ENCODE assay signal across 1 cellular context in the genomic region with DNA sequence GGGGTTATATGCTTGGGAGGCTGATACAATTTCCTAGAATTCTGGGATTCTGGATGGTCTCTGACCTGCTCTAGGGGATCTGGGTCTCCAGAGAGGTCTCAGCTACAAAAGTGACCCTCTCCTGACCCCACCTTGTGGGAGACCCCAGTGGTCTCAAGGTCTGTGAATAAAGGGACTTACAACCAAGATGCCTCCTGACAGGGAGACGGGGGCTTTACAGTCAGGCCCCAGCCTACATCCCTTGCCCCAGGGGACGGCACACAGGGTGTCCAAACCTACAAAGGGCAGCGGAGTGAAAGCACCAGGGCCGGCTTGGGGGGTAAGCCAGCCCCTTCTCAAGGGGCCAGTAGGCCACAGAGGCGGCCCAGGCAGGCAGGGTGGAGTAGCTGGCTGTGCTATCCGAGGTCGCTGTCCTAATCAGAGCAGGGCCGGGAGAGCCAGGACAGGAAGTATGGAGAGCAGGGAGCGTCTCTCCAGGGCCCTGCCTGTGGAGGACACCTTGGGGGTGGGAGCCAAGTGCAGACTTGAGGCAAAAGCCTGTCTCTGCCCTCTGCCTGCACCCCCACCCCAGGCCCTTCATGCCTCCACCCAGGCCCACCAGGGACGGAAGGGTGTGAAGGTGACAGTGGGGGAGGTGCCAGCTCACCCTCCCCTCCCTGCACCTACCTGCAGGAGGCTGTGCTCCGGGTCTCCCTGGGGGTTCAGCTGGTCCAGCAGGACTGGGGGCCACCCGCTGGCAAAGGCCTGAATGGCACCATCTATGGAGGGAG.
TF ChIP-seq lines count a peak whose summit lies in the region.

No MANE protein-coding gene starts in this region.

TF ChIP-seq in GM12878, 131 proteins besides CTCF, POLR2A, EP300 and RAD21:
- TF ChIP-seq POU2F2 (IDR thresholded peaks at IDR 0.05; ENCODE audit: borderline replicate concordance, low read depth, low read length) (no peak), KLF5 (IDR thresholded peaks at IDR 0.05; ENCODE audit: partially characterized antibody) (no peak), YY1 (IDR thresholded peaks at IDR 0.05; ENCODE audit: low read depth, low read length) (no peak), BACH1 (IDR thresholded peaks at IDR 0.05; ENCODE audit: borderline replicate concordance) (no peak), FOXK2 (IDR thresholded peaks at IDR 0.05) (no peak), ATF2 (IDR thresholded peaks at IDR 0.05; ENCODE audit: low read length) (no peak), CEBPB (IDR thresholded peaks at IDR 0.05; ENCODE audit: borderline replicate concordance in 1 of 2, low read depth in 2 of 2, low read length in 2 of 2) (no peak), MAX (IDR thresholded peaks at IDR 0.05; ENCODE audit: low read depth, low read length) (no peak)
- TF ChIP-seq, protein P1, sequence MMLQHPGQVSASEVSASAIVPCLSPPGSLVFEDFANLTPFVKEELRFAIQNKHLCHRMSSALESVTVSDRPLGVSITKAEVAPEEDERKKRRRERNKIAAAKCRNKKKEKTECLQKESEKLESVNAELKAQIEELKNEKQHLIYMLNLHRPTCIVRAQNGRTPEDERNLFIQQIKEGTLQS (IDR thresholded peaks at IDR 0.05; ENCODE audit: borderline replicate concordance, extremely low read depth, low read depth, low read length) = no peak
